ENCODE assay signal across 1 cellular context in genomic region chr19:35484637-35485036, GRCh38.
A peak's percentile ranks its signal among the peaks of the same experiment; 100 is the strongest.
TF ChIP-seq lines count a peak whose summit lies in the region.

No MANE protein-coding gene starts in this region.

TF ChIP-seq in GM12878, 131 proteins besides CTCF, POLR2A, EP300 and RAD21 (continued from another document and continues in another):
- peak; percentile 24 for TF ChIP-seq SP1 (IDR thresholded peaks at IDR 0.05; ENCODE audit: low read depth, low read length)
- TF ChIP-seq SPI1 (IDR thresholded peaks at IDR 0.05; ENCODE audit: borderline replicate concordance, insufficient read depth, low read depth, low read length) = no peak
- no peak for TF ChIP-seq ATF3 (IDR thresholded peaks at IDR 0.05; ENCODE audit: borderline replicate concordance, extremely low read depth, low read depth, low read length)
- TF ChIP-seq REST (IDR thresholded peaks at IDR 0.05; ENCODE audit: low read depth, low read length) = no peak
- TF ChIP-seq ZNF207 (IDR thresholded peaks at IDR 0.05; ENCODE audit: borderline replicate concordance) = no peak
- no peak; the same call in 1 of the 2 replicates for TF ChIP-seq ZBTB40 (IDR thresholded peaks at IDR 0.05; ENCODE audit: borderline replicate concordance)
- TF ChIP-seq E4F1 (IDR thresholded peaks at IDR 0.05; ENCODE audit: borderline replicate concordance, partially characterized antibody) = no peak
- no peak for TF ChIP-seq KAT2A (conservative IDR thresholded peaks at IDR 0.05; ENCODE audit: control insufficient read depth, low read depth, low read length)
- TF ChIP-seq NKRF (conservative IDR thresholded peaks at IDR 0.05) = no peak
- TF ChIP-seq PML (IDR thresholded peaks at IDR 0.05; ENCODE audit: low read length) = no peak
- TF ChIP-seq ZBED1 (IDR thresholded peaks at IDR 0.05; ENCODE audit: borderline replicate concordance) = peak; percentile 75; the same call in 1 of the 2 replicates
- TF ChIP-seq CBFB (IDR thresholded peaks at IDR 0.05; ENCODE audit: low read depth) = 0 out of 2 replicates have a peak, but pooled peaks have one; percentile 46
- no peak for TF ChIP-seq STAT3 (IDR thresholded peaks at IDR 0.05; ENCODE audit: low read depth, low read length)
- 0 out of 2 replicates have a peak, but pooled peaks have one; percentile 18 for TF ChIP-seq BCL11A (IDR thresholded peaks at IDR 0.05; ENCODE audit: low read depth, low read length)
- TF ChIP-seq CHD1 (IDR thresholded peaks at IDR 0.05; ENCODE audit: low read depth, low read length) = no peak
- no peak for TF ChIP-seq MAX (IDR thresholded peaks at IDR 0.05; ENCODE audit: low read depth, low read length)
- no peak for TF ChIP-seq ZNF622 (IDR thresholded peaks at IDR 0.05)
- TF ChIP-seq NR2C2 (IDR thresholded peaks at IDR 0.05; ENCODE audit: borderline replicate concordance, control insufficient read depth, insufficient read length, low read depth) = no peak
- no peak for TF ChIP-seq KLF5 (IDR thresholded peaks at IDR 0.05; ENCODE audit: partially characterized antibody)
- no peak for TF ChIP-seq TARDBP (IDR thresholded peaks at IDR 0.05; ENCODE audit: borderline replicate concordance)
- TF ChIP-seq SUPT20H (IDR thresholded peaks at IDR 0.05; ENCODE audit: borderline replicate concordance, control insufficient read depth, low read depth, low read length) = no peak
- peak; percentile 59; the same call in 1 of the 2 replicates for TF ChIP-seq NFIC (IDR thresholded peaks at IDR 0.05; ENCODE audit: low read depth, low read length)
- TF ChIP-seq ZSCAN29 (IDR thresholded peaks at IDR 0.05) = no peak
- TF ChIP-seq SIN3A (IDR thresholded peaks at IDR 0.05; ENCODE audit: low read depth, low read length) = no peak
- no peak for TF ChIP-seq GABPA (IDR thresholded peaks at IDR 0.05; ENCODE audit: low read depth)
- no peak for TF ChIP-seq RBBP5 (conservative IDR thresholded peaks at IDR 0.05)
- TF ChIP-seq POLR2AphosphoS5 (IDR thresholded peaks at IDR 0.05; ENCODE audit: low read length) = no peak
- TF ChIP-seq RELA (IDR thresholded peaks at IDR 0.05; ENCODE audit: borderline replicate concordance, partially characterized antibody) = no peak
- no peak for TF ChIP-seq BCLAF1 (IDR thresholded peaks at IDR 0.05)
- no peak for TF ChIP-seq E2F4 (IDR thresholded peaks at IDR 0.05; ENCODE audit: low read depth, low read length)
- TF ChIP-seq SMARCA5 (IDR thresholded peaks at IDR 0.05) = no peak
- TF ChIP-seq TCF3 (IDR thresholded peaks at IDR 0.05; ENCODE audit: borderline replicate concordance, insufficient read depth, low read depth, low read length) = no peak
- TF ChIP-seq NFYA (IDR thresholded peaks at IDR 0.05; ENCODE audit: borderline replicate concordance, low read depth, low read length) = no peak
- no peak for TF ChIP-seq HDAC6 (IDR thresholded peaks at IDR 0.05; ENCODE audit: unreplicated experiment)
- TF ChIP-seq BRCA1 (IDR thresholded peaks at IDR 0.05; ENCODE audit: low read depth, low read length) = no peak
- TF ChIP-seq SUZ12 (IDR thresholded peaks at IDR 0.05; ENCODE audit: unreplicated experiment) = no peak
- TF ChIP-seq NFXL1 (IDR thresholded peaks at IDR 0.05; ENCODE audit: borderline replicate concordance) = no peak
- TF ChIP-seq YY1 (IDR thresholded peaks at IDR 0.05; ENCODE audit: low read depth, low read length) = no peak
- TF ChIP-seq MLLT1 (IDR thresholded peaks at IDR 0.05) = no peak
- TF ChIP-seq CEBPB (IDR thresholded peaks at IDR 0.05; ENCODE audit: borderline replicate concordance in 1 of 2, low read depth in 2 of 2, low read length in 2 of 2) = no peak
- TF ChIP-seq SREBF2 (IDR thresholded peaks at IDR 0.05; ENCODE audit: low read length) = no peak
- no peak; the same call in 1 of the 2 replicates for TF ChIP-seq HCFC1 (IDR thresholded peaks at IDR 0.05; ENCODE audit: low read length)
- no peak for TF ChIP-seq ETV6 (conservative IDR thresholded peaks at IDR 0.05 in 1 of 2, IDR thresholded peaks at IDR 0.05 in 1 of 2; ENCODE audit: borderline replicate concordance in 1 of 2, low read depth in 1 of 2)
- TF ChIP-seq HDAC2 (IDR thresholded peaks at IDR 0.05) = no peak
- TF ChIP-seq NRF1 (conservative IDR thresholded peaks at IDR 0.05; ENCODE audit: low read depth, low read length) = no peak
